21 cellular contexts compared by ENCODE assay signal in the genomic region with DNA sequence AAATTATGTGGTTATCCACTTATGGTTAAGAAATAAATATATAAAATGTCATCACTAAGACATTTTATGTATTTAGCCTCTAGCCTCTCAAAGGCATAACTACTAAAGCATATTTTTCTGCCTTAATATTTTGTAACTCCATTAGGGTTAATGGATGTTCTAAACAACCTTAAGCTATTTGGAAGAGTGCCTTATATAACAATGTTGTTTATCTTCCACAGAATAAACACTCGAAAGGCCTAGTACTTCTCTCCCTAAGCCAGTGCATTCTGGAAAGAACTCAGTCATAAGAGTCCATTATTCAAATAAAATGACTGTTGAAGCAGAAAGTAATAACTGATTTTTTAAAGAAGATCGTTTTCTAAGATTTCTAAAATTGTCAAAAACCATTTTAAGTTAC. TPM values are rescaled to one million over a fixed set of nuclear protein-coding genes. Genes with fewer than 3 reads are reported as not detected.
A peak's percentile ranks its signal among the peaks of the same experiment; 100 is the strongest.
DNase-seq lines count a peak whose midpoint lies in the region; ATAC-seq and TF ChIP-seq lines count a peak whose summit lies in the region.
"Had no signal": no experiment of that assay in that cellular context is flagged by ENCODE, and none has a peak within 500 bp of the region (broad histone marks: within the 10 kb centered on the region; RNA-seq: fewer than 3 reads in every experiment).

No MANE protein-coding gene starts in this region.

- H3K27ac Mint-ChIP-seq in activated naive CD4-positive, alpha-beta T cell treated with anti-CD3 and anti-CD28 coated beads for 36 hours, result no peak overlapping the region
- H3K27ac Mint-ChIP-seq: activated T-helper 1 cell treated with anti-CD3 and anti-CD28 coated beads, Interleukin-12 subunit alpha, Interleukin-12 subunit beta, Interleukin-2, Interleukin-4 antibody, amounts not matched to agents 30 ng/mL and 10 ng/mL and 1 ng/mL, durations not matched to agents 14 hours and 24 hours and 36 hours; memory B cell; stimulated activated naive B cell treated with anti-CD40 and anti-IgM and Interleukin-4, amounts not matched to agents 10 μg/mL and 1 μg/mL and 100 μg/mL, for 72 hours; WTC11 had no signal

- no peak overlapping the region for H4K5ac ChIP-seq in IMR-90 (ENCODE audit: low read depth, low read length)

- TF ChIP-seq CTCF in IMR-90 (conservative IDR thresholded peaks at IDR 0.05; ENCODE audit: low read depth, low read length) (no peak), lung (IDR thresholded peaks at IDR 0.05; ENCODE audit: control extremely low read depth, extremely low read depth) (no peak), transverse colon (IDR thresholded peaks at IDR 0.05) (no peak)

- H3K14ac ChIP-seq in IMR-90 (replicated peaks; ENCODE audit: low read depth, low read length), result no peak overlapping the region

- no peak overlapping the region for H3K4ac ChIP-seq in IMR-90 (ENCODE audit: low read depth, low read length)

- H2AK9ac ChIP-seq in IMR-90 (replicated peaks; ENCODE audit: low read depth, low read length, poor library complexity), result no peak overlapping the region

- H3K36me3 ChIP-seq in IMR-90 (ENCODE audit: control insufficient read depth, insufficient read depth, low read length) (no peaks in the 10 kb centered on the region), adipocyte (ENCODE audit: control insufficient read depth, insufficient read depth, low read length, severe bottlenecking) (no peaks in the 10 kb centered on the region), lung (ENCODE audit: control insufficient read depth in 2 of 2, insufficient read depth in 2 of 2, low read length in 2 of 2) (no peaks in the 10 kb centered on the region), transverse colon (no peaks in the 10 kb centered on the region)
- H3K36me3 ChIP-seq: right atrium auricular region had no signal

- TF ChIP-seq POLR2A in IMR-90 (IDR thresholded peaks at IDR 0.05; ENCODE audit: low read depth, low read length), result no peak
- TF ChIP-seq POLR2A in transverse colon (IDR thresholded peaks at IDR 0.05), result no peak

- no peaks in the 10 kb centered on the region for H3K9me3 Mint-ChIP-seq in activated naive CD4-positive, alpha-beta T cell treated with anti-CD3 and anti-CD28 coated beads for 36 hours
- H3K9me3 Mint-ChIP-seq: activated T-helper 1 cell treated with anti-CD3 and anti-CD28 coated beads, Interleukin-12 subunit alpha, Interleukin-12 subunit beta, Interleukin-2, Interleukin-4 antibody, amounts not matched to agents 30 ng/mL and 10 ng/mL and 1 ng/mL, durations not matched to agents 14 hours and 24 hours and 36 hours; memory B cell; stimulated activated naive B cell treated with anti-CD40 and anti-IgM and Interleukin-4, amounts not matched to agents 10 μg/mL and 1 μg/mL and 100 μg/mL, for 72 hours; WTC11 had no signal

- H3K4me1 ChIP-seq in IMR-90 (ENCODE audit: control insufficient read depth, insufficient read depth, low read length) (peaks cover 14% of the 10 kb centered on the region), adipocyte (ENCODE audit: control insufficient read depth, insufficient read depth, low read length) (peaks cover 23% of the 10 kb centered on the region), lung (ENCODE audit: control insufficient read depth in 2 of 2, insufficient read depth in 2 of 2, low read length in 2 of 2) (peaks cover 0 to 2% of the 10 kb centered on the region in 2 donors), transverse colon (peaks cover 0 to 35% (median 7%) of the 10 kb centered on the region in 4 donors)

- no peak for TF ChIP-seq RAD21 in IMR-90 (IDR thresholded peaks at IDR 0.05; ENCODE audit: low read length)

- no peak overlapping the region for H2BK20ac ChIP-seq in IMR-90 (ENCODE audit: low read depth, low read length)

- H3K36me3 Mint-ChIP-seq in activated naive CD4-positive, alpha-beta T cell treated with anti-CD3 and anti-CD28 coated beads for 36 hours (ENCODE audit: low read depth), result no peaks in the 10 kb centered on the region
- H3K36me3 Mint-ChIP-seq: memory B cell; stimulated activated naive B cell treated with anti-CD40 and anti-IgM and Interleukin-4, amounts not matched to agents 10 μg/mL and 1 μg/mL and 100 μg/mL, for 72 hours; WTC11 had no signal

- H3K27me3 ChIP-seq in IMR-90 (ENCODE audit: control insufficient read depth, insufficient read depth, low read length) (no peaks in the 10 kb centered on the region), adipocyte (replicated peaks; ENCODE audit: control insufficient read depth, insufficient read depth, low read length) (no peaks in the 10 kb centered on the region), lung (ENCODE audit: control insufficient read depth, insufficient read depth) (no peaks in the 10 kb centered on the region), transverse colon (no peaks in the 10 kb centered on the region)
- H3K27me3 ChIP-seq: right atrium auricular region had no signal

- WGBS in IMR-90 (ENCODE audit: extremely low coverage in 2 of 2, insufficient read length in 1 of 2), 2 experiments, result no CpG with 5 or more reads among the region's 2 CpGs
- 33 to 52% methylated on average over 2 of the region's 2 CpGs for WGBS in lung, 2 donors
- 48 to 54% methylated on average over 2 of the region's 2 CpGs for WGBS in transverse colon (ENCODE audit: low coverage in 1 of 2), 2 donors

- H3K9me1 ChIP-seq in IMR-90 (ENCODE audit: insufficient read depth, low read length), result peaks cover 7% of the 10 kb centered on the region

- CTCF ChIA-PET in IMR-90 (lab: Yijun Ruan, JAX), result no interaction called here
- CTCF ChIA-PET in activated naive CD4-positive, alpha-beta T cell treated with anti-CD3 and anti-CD28 coated beads for 36 hours (lab: Charles Lee), result interaction anchor here (1.3 kb wide), 1 partner anchor 14 kb away, joined by 3 read pairs; no protein-coding TSS in a partner anchor

- H2AFZ ChIP-seq in IMR-90 (replicated peaks; ENCODE audit: low read length, poor library complexity), result no peak overlapping the region

- in situ Hi-C loops in IMR-90 (cut with MboI; ENCODE audit: low sequenced_read_pairs) (loop anchor here (25.0 kb wide), 2 partner anchors 665 to 965 kb away; a partner anchor contains a TSS), transverse colon (cut with MboI; ENCODE audit: low pct_ligation_motif_present in 1 of 4, low pct_unique_long_range_greater_than_20kb in 1 of 4, low sequenced_read_pairs in 3 of 4) (loop anchor here in 3 of 4 donors (25.0 kb wide), 4 partner anchors 115 to 665 kb away; a partner anchor contains a TSS)

- H3K9me3 ChIP-seq in IMR-90 (ENCODE audit: control insufficient read depth, insufficient read depth, low read length) (no peaks in the 10 kb centered on the region), adipocyte (ENCODE audit: control insufficient read depth, low read length) (no peaks in the 10 kb centered on the region), lung (ENCODE audit: control insufficient read depth in 2 of 2, insufficient read depth in 1 of 2, low read length in 1 of 2) (no peaks in the 10 kb centered on the region), transverse colon (no peaks in the 10 kb centered on the region)
- H3K9me3 ChIP-seq: right atrium auricular region had no signal

- H3K4me1 Mint-ChIP-seq in activated naive CD4-positive, alpha-beta T cell treated with anti-CD3 and anti-CD28 coated beads for 36 hours (ENCODE audit: low read depth), result no peaks in the 10 kb centered on the region
- H3K4me1 Mint-ChIP-seq: memory B cell; stimulated activated naive B cell treated with anti-CD40 and anti-IgM and Interleukin-4, amounts not matched to agents 10 μg/mL and 1 μg/mL and 100 μg/mL, for 72 hours; WTC11 had no signal

- no peak overlapping the region; a peak in 1 of 4 replicates for H4K8ac ChIP-seq in IMR-90 (ENCODE audit: low read depth in 2 of 2, low read length in 2 of 2)

- POLR2A ChIA-PET in IMR-90 (lab: Charles Lee; ENCODE audit: unreplicated experiment), result no interaction called here

- peak; percentile 70 for DNase-seq in IMR-90
- peak; percentile 54 for DNase-seq in adipocyte (ENCODE audit: low read depth)
- no peak for DNase-seq in lung (ENCODE audit: low spot score)
- DNase-seq in transverse colon, result no peak
- DNase-seq in activated naive CD4-positive, alpha-beta T cell treated with anti-CD3 and anti-CD28 coated beads for 36 hours, result no peak
- DNase-seq: activated naive CD4-positive, alpha-beta T cell treated with anti-CD3 and anti-CD28 coated beads, Interleukin-2, amount 50 U/mL, for 16 hours; aorta; glutamatergic neuron; kidney glomerular epithelial cell; NCI-H1436; NCI-H2171 treated with DMSO at 0.1 percent for 48 hours; occipital lobe; OCI-M1; stimulated activated CD4-positive, alpha-beta T cell treated with anti-CD3 and anti-CD28 coated beads, Interleukin-4, amount 100 ng/mL, for 1 hour; stimulated activated naive B cell treated with anti-CD40 and anti-IgM and Interleukin-4, amounts not matched to agents 10 μg/mL and 1 μg/mL and 100 μg/mL, for 72 hours had no signal

- H3K79me1 ChIP-seq in IMR-90 (ENCODE audit: low read depth in 1 of 2, low read length in 2 of 2), result no peaks in the 10 kb centered on the region

- no peak overlapping the region for H3K4me3 Mint-ChIP-seq in activated naive CD4-positive, alpha-beta T cell treated with anti-CD3 and anti-CD28 coated beads for 36 hours
- H3K4me3 Mint-ChIP-seq: activated T-helper 1 cell treated with anti-CD3 and anti-CD28 coated beads, Interleukin-12 subunit alpha, Interleukin-12 subunit beta, Interleukin-2, Interleukin-4 antibody, amounts not matched to agents 30 ng/mL and 10 ng/mL and 1 ng/mL, durations not matched to agents 14 hours and 24 hours and 36 hours; memory B cell; stimulated activated naive B cell treated with anti-CD40 and anti-IgM and Interleukin-4, amounts not matched to agents 10 μg/mL and 1 μg/mL and 100 μg/mL, for 72 hours; WTC11 had no signal

- H3K9ac ChIP-seq in IMR-90 (ENCODE audit: low read depth, low read length) (0 out of 2 replicates have a peak overlapping the region, but pooled peaks have one; percentile 22), adipocyte (ENCODE audit: low read length) (no peak overlapping the region)

- no peak overlapping the region for H2AK5ac ChIP-seq in IMR-90 (ENCODE audit: low read depth, low read length)

- H3K56ac ChIP-seq in IMR-90 (ENCODE audit: extremely low read depth, insufficient read depth, low read length), result no peak overlapping the region

- H2BK120ac ChIP-seq in IMR-90 (ENCODE audit: low read depth, low read length), result no peak overlapping the region

- intact Hi-C loops in IMR-90 (cut with micrococcal nuclease) (no loop called here), transverse colon (cut with DNase I; ENCODE audit: low total_unique reads) (no loop called here)
- intact Hi-C loops in activated naive CD4-positive, alpha-beta T cell treated with anti-CD3 and anti-CD28 coated beads for 36 hours (cut with micrococcal nuclease), result no loop called here

- H3K4me3 ChIP-seq in IMR-90 (ENCODE audit: insufficient read depth, low read depth, low read length), result no peak overlapping the region
- H3K4me3 ChIP-seq in adipocyte (ENCODE audit: low read length), result no peak overlapping the region
- no peak overlapping the region for H3K4me3 ChIP-seq in lung
- H3K4me3 ChIP-seq in transverse colon, result no peak overlapping the region
- H3K4me3 ChIP-seq: right atrium auricular region had no signal

- no peak overlapping the region for H4K91ac ChIP-seq in IMR-90 (ENCODE audit: insufficient read depth, low read depth, low read length)

- peak overlapping the region; percentile 40; the same call in 1 of the 2 replicates for H3K18ac ChIP-seq in IMR-90 (ENCODE audit: low read depth, low read length)

- H2BK5ac ChIP-seq in IMR-90 (ENCODE audit: low read depth, low read length, poor library complexity, severe bottlenecking), result peak overlapping the region; percentile 82

- no peak overlapping the region for H2BK15ac ChIP-seq in IMR-90 (ENCODE audit: low read depth, low read length)

- H3K27ac ChIP-seq in IMR-90 (ENCODE audit: insufficient read depth, low read length) (peak overlapping the region; percentile 55; the same call in 1 of the 2 replicates), lung (ENCODE audit: low read depth in 1 of 2, low read length in 1 of 2) (no peak overlapping the region), transverse colon (peak overlapping the region; percentile 48 to 86 (median 82))
- H3K27ac ChIP-seq: right atrium auricular region had no signal

- no peak overlapping the region for H3K23ac ChIP-seq in IMR-90 (ENCODE audit: low read depth, low read length)

- BruUV-seq in IMR-90 (replicated peaks; lab: Mats Ljungman, UMichigan), result no TSS peak

- no peaks in the 10 kb centered on the region for H4K20me1 ChIP-seq in IMR-90 (ENCODE audit: insufficient read depth, low read length)

- no peak overlapping the region for H3K4me2 ChIP-seq in IMR-90 (ENCODE audit: low read depth, low read length)

- dilution Hi-C loops in IMR-90 (cut with HindIII; ENCODE audit: low sequenced_read_pairs, unreplicated experiment), result no loop called here

- TF ChIP-seq EP300 in transverse colon (IDR thresholded peaks at IDR 0.05; ENCODE audit: low read depth), result no peak

- H3K27me3 Mint-ChIP-seq in activated naive CD4-positive, alpha-beta T cell treated with anti-CD3 and anti-CD28 coated beads for 36 hours (ENCODE audit: low read depth), result peaks cover 5% of the 10 kb centered on the region

- peak; percentile 77 for ATAC-seq in IMR-90 (ENCODE audit: low read depth)
- ATAC-seq in lung (ENCODE audit: insufficient read depth, low FRiP score), result peak; percentile 13
- no peak for ATAC-seq in HG03175 (IDR thresholded peaks at IDR 0.05; ENCODE audit: unreplicated experiment)
- ATAC-seq in SK-N-SH treated with all-trans-retinoic acid at 6 μM for 48 hours, result no peak
- ATAC-seq: stimulated activated naive B cell treated with anti-CD40 and anti-IgM and Interleukin-4, amounts not matched to agents 10 μg/mL and 1 μg/mL and 100 μg/mL, for 72 hours; WTC11 had no signal

RNA-seq across cellular contexts. Expression of a gene that starts 15.0 kb away (rescaled TPM):
- 37.5 and 50.5 TPM in 2 replicates for total RNA-seq in IMR-90 (2012; rRNA removed)
- 7.7 and 11.8 TPM in 2 replicates for polyA plus RNA-seq in IMR-90 (2012; rRNA removed)
- 2.1 and 3.4 TPM in 2 replicates for polyA plus RNA-seq in IMR-90 (2012; cell fraction: cytosol; rRNA removed)
- 0.87 and 7.2 TPM in 2 replicates for polyA plus RNA-seq in IMR-90 (2012; cell fraction: nucleus; rRNA removed; ENCODE audit: low replicate concordance)
- 10 to 100 TPM in 1 of 2 donors, 1 to 10 TPM in 1; 8.6 to 21.8 TPM for total RNA-seq in lung
- 1 to 10 TPM; 4.0 to 4.6 TPM for polyA plus RNA-seq in lung
- total RNA-seq in transverse colon, result 10 to 100 TPM in 3 of 4 donors, 1 to 10 TPM in 1; 9.6 to 47.4 (median 20.4) TPM
- total RNA-seq in activated naive CD4-positive, alpha-beta T cell treated with anti-CD3 and anti-CD28 coated beads for 36 hours, result 10 to 100 TPM; 51.5 to 52.0 TPM

Comparison
In these comparisons a context has a peak if more than half of its experiments do, and no peak if none do; other contexts are left out.
1. ATAC-seq: peak in IMR-90 (single experiment) and lung (single experiment); none in HG03175 (single experiment) and SK-N-SH treated with all-trans-retinoic acid at 6 μM for 48 hours (single experiment).
2. DNase-seq: peak in IMR-90 (single experiment) and adipocyte (single experiment); none in lung (single experiment), transverse colon (single experiment) and activated naive CD4-positive, alpha-beta T cell treated with anti-CD3 and anti-CD28 coated beads for 36 hours (single experiment).
3. H3K27ac ChIP-seq: peak in IMR-90 (single experiment) and transverse colon (4 of 4); none in lung (0 of 2).